Comparison of ENCODE assay signal across 14 cellular contexts in genomic region chr10:23421397-23421796, GRCh38. TPM values are rescaled to one million over a fixed set of nuclear protein-coding genes. Genes with fewer than 3 reads are reported as not detected.
DNase-seq lines count a peak whose midpoint lies in the region; ATAC-seq and TF ChIP-seq lines count a peak whose summit lies in the region.
"Had no signal": no experiment of that assay in that cellular context is flagged by ENCODE, and none has a peak within 500 bp of the region (broad histone marks: within the 10 kb centered on the region; RNA-seq: fewer than 3 reads in every experiment).

No MANE protein-coding gene starts in this region.

- DNase-seq in GM23338 (ENCODE audit: low spot score) (no peak), PC-3 (no peak), esophagus muscularis mucosa (ENCODE audit: extremely low spot score) (peak; percentile 77), trophoblast cell (no peak), CD14-positive monocyte (ENCODE audit: low spot score) (no peak), suprapubic skin (ENCODE audit: low spot score in 2 of 2) (no peak)
- DNase-seq: BE2C; C1 segment of cervical spinal cord; Caco-2; CD4-positive, alpha-beta T cell; GM23248; HCEC 1CT; HFFc6 had no signal

- H3K4ac ChIP-seq in trophoblast cell (ENCODE audit: low read depth, low read length), result no peak overlapping the region

- no peak overlapping the region for H4K12ac ChIP-seq in trophoblast cell (ENCODE audit: low read depth, low read length)

- H3K4me2 ChIP-seq in GM23338 (no peak overlapping the region), PC-3 (ENCODE audit: low read length) (no peak overlapping the region), trophoblast cell (ENCODE audit: low read length) (no peak overlapping the region)

- H3K9me3 ChIP-seq in PC-3 (ENCODE audit: low read length), result no peaks in the 10 kb centered on the region
- no peaks in the 10 kb centered on the region for H3K9me3 ChIP-seq in esophagus muscularis mucosa
- H3K9me3 ChIP-seq in trophoblast cell (ENCODE audit: insufficient read depth, low read depth, low read length), result no peaks in the 10 kb centered on the region
- no peaks in the 10 kb centered on the region for H3K9me3 ChIP-seq in suprapubic skin
- H3K9me3 ChIP-seq: BE2C, Caco-2 had no signal

- H3K9me2 ChIP-seq in GM23338 (ENCODE audit: insufficient read depth) (no peaks in the 10 kb centered on the region), PC-3 (replicated peaks; ENCODE audit: low read length) (no peaks in the 10 kb centered on the region)

- H2AFZ ChIP-seq in GM23338, result 0 out of 2 replicates have a peak overlapping the region, but pooled peaks have one; percentile 5
- H2AFZ ChIP-seq in PC-3 (ENCODE audit: low read length), result no peak overlapping the region
- no peak overlapping the region for H2AFZ ChIP-seq in trophoblast cell (ENCODE audit: insufficient read depth, low read length, poor library complexity)
- H2AFZ ChIP-seq: GM23248 had no signal

- H3F3A ChIP-seq in GM23338 (replicated peaks; ENCODE audit: low read depth) (no peaks in the 10 kb centered on the region), PC-3 (ENCODE audit: low read length, unreplicated experiment) (no peaks in the 10 kb centered on the region)

- H3K4me1 ChIP-seq in GM23338 (ENCODE audit: insufficient read depth), result peaks cover 22% of the 10 kb centered on the region
- peaks cover 12% of the 10 kb centered on the region for H3K4me1 ChIP-seq in PC-3 (ENCODE audit: insufficient read depth, low read length)
- H3K4me1 ChIP-seq in esophagus muscularis mucosa, result no peaks in the 10 kb centered on the region
- H3K4me1 ChIP-seq in trophoblast cell (ENCODE audit: control insufficient read depth in 1 of 2, insufficient read depth in 2 of 2, low read length in 2 of 2), result peaks cover 3 to 7% of the 10 kb centered on the region in 2 experiments
- H3K4me1 ChIP-seq in suprapubic skin, result no peaks in the 10 kb centered on the region
- H3K4me1 ChIP-seq: BE2C had no signal

- H3K9ac ChIP-seq in PC-3 (ENCODE audit: low read length), result no peak overlapping the region
- H3K9ac ChIP-seq in trophoblast cell (ENCODE audit: low read length), result no peak overlapping the region
- H3K9ac ChIP-seq: GM23248 had no signal

- H3K4me3 ChIP-seq in GM23338, result no peak overlapping the region
- H3K4me3 ChIP-seq in PC-3 (ENCODE audit: low read length), result no peak overlapping the region
- H3K4me3 ChIP-seq in esophagus muscularis mucosa, result no peak overlapping the region
- no peak overlapping the region for H3K4me3 ChIP-seq in trophoblast cell (ENCODE audit: low read depth, low read length)
- H3K4me3 ChIP-seq in suprapubic skin, result no peak overlapping the region
- H3K4me3 ChIP-seq: GM23248 had no signal

- no peak for TF ChIP-seq EP300 in esophagus muscularis mucosa (IDR thresholded peaks at IDR 0.05)
- TF ChIP-seq EP300 in suprapubic skin (IDR thresholded peaks at IDR 0.05), result no peak

- H3K36me3 ChIP-seq in GM23338 (ENCODE audit: insufficient read depth) (no peaks in the 10 kb centered on the region), PC-3 (ENCODE audit: low read depth, low read length) (no peaks in the 10 kb centered on the region), esophagus muscularis mucosa (no peaks in the 10 kb centered on the region), trophoblast cell (ENCODE audit: control insufficient read depth in 1 of 2, insufficient read depth in 2 of 2, low read length in 2 of 2) (no peaks in the 10 kb centered on the region), suprapubic skin (no peaks in the 10 kb centered on the region)
- H3K36me3 ChIP-seq: BE2C had no signal

- H3K79me1 ChIP-seq in trophoblast cell (ENCODE audit: low read length), result no peaks in the 10 kb centered on the region

- H3K4me1 Mint-ChIP-seq in GM23338 (peaks cover 24% of the 10 kb centered on the region), CD14-positive monocyte (peaks cover 3% of the 10 kb centered on the region)

- H3K27me3 ChIP-seq in GM23338 (ENCODE audit: insufficient read depth), result no peaks in the 10 kb centered on the region
- no peaks in the 10 kb centered on the region for H3K27me3 ChIP-seq in PC-3 (ENCODE audit: low read length)
- no peaks in the 10 kb centered on the region for H3K27me3 ChIP-seq in esophagus muscularis mucosa
- H3K27me3 ChIP-seq in trophoblast cell (ENCODE audit: insufficient read depth, low read length), result no peaks in the 10 kb centered on the region
- no peaks in the 10 kb centered on the region for H3K27me3 ChIP-seq in suprapubic skin
- H3K27me3 ChIP-seq: BE2C had no signal

- no peak overlapping the region for H4K91ac ChIP-seq in trophoblast cell (ENCODE audit: low read depth, low read length)

- intact Hi-C loops in PC-3 (cut with micrococcal nuclease) (no loop called here), esophagus muscularis mucosa (cut with DNase I) (no loop called here), CD14-positive monocyte (cut with micrococcal nuclease) (no loop called here)

- no peak overlapping the region for H3K27ac Mint-ChIP-seq in GM23338
- no peak overlapping the region for H3K27ac Mint-ChIP-seq in CD14-positive monocyte
- H3K27ac Mint-ChIP-seq: CD4-positive, alpha-beta T cell; HFFc6 had no signal

- peak overlapping the region; percentile 31 for H2BK12ac ChIP-seq in trophoblast cell (ENCODE audit: low read length)

- peaks cover 8% of the 10 kb centered on the region for H3K27me3 Mint-ChIP-seq in GM23338 (ENCODE audit: insufficient read depth, low read depth, poor library complexity)
- H3K27me3 Mint-ChIP-seq in CD14-positive monocyte (ENCODE audit: low read depth in 3 of 3), result peaks cover 0 to 16% (median 0%) of the 10 kb centered on the region in 3 donors
- H3K27me3 Mint-ChIP-seq: CD4-positive, alpha-beta T cell had no signal

- H3K36me3 Mint-ChIP-seq in GM23338 (ENCODE audit: low read depth) (no peaks in the 10 kb centered on the region; the same call in 2 of the 3 replicates), CD14-positive monocyte (no peaks in the 10 kb centered on the region)

- H2BK120ac ChIP-seq in trophoblast cell (ENCODE audit: insufficient read depth, low read length, poor library complexity), result peak overlapping the region; percentile 22

- H3K9me3 Mint-ChIP-seq in GM23338, result no peaks in the 10 kb centered on the region
- H3K9me3 Mint-ChIP-seq in CD14-positive monocyte, result peaks cover 0 to 9% (median 2%) of the 10 kb centered on the region in 7 donors
- H3K9me3 Mint-ChIP-seq: CD4-positive, alpha-beta T cell; HFFc6 had no signal

- CTCF ChIA-PET in PC-3 (lab: Charles Lee), result no interaction called here

- H3K4me3 Mint-ChIP-seq in GM23338 (no peak overlapping the region), CD14-positive monocyte (no peak overlapping the region)
- H3K4me3 Mint-ChIP-seq: CD4-positive, alpha-beta T cell; HFFc6 had no signal

- 96% methylated on average over 1 of the region's 1 CpG for WGBS in esophagus muscularis mucosa
- no CpG with 5 or more reads among the region's 1 CpG for WGBS in trophoblast cell (ENCODE audit: extremely low coverage, insufficient coverage, insufficient read length)
- WGBS in suprapubic skin, result 79% methylated on average over 1 of the region's 1 CpG

- H3K79me2 ChIP-seq in GM23338 (replicated peaks; ENCODE audit: insufficient read depth) (no peaks in the 10 kb centered on the region), PC-3 (ENCODE audit: low read length) (no peaks in the 10 kb centered on the region), trophoblast cell (ENCODE audit: control insufficient read depth, insufficient read depth, low read length, poor library complexity) (no peaks in the 10 kb centered on the region)

- no TSS peak for BruUV-seq in PC-3 (replicated peaks; lab: Mats Ljungman, UMichigan)

- POLR2A ChIA-PET in PC-3 (lab: Charles Lee; ENCODE audit: unreplicated experiment), result no interaction called here

- no peak overlapping the region for H3K18ac ChIP-seq in trophoblast cell (ENCODE audit: low read length)

- H3K23ac ChIP-seq in trophoblast cell (ENCODE audit: low read length), result no peak overlapping the region

- no peak overlapping the region for H2BK5ac ChIP-seq in trophoblast cell (ENCODE audit: low read depth, low read length, poor library complexity)

- TF ChIP-seq CTCF in GM23338 (conservative IDR thresholded peaks at IDR 0.05; ENCODE audit: low read depth in 2 of 2) (no peak), PC-3 (conservative IDR thresholded peaks at IDR 0.05; ENCODE audit: low read depth, low read length) (no peak), esophagus muscularis mucosa (IDR thresholded peaks at IDR 0.05) (no peak), CD14-positive monocyte (IDR thresholded peaks at IDR 0.05) (no peak), suprapubic skin (IDR thresholded peaks at IDR 0.05) (no peak)

- TF ChIP-seq POLR2A in esophagus muscularis mucosa (IDR thresholded peaks at IDR 0.05; ENCODE audit: low read depth) (no peak), suprapubic skin (IDR thresholded peaks at IDR 0.05) (no peak)

- no peak overlapping the region for H4K8ac ChIP-seq in trophoblast cell (ENCODE audit: low read depth, low read length)

- no peaks in the 10 kb centered on the region for H4K20me1 ChIP-seq in GM23338 (replicated peaks; ENCODE audit: insufficient read depth)
- no peaks in the 10 kb centered on the region for H4K20me1 ChIP-seq in PC-3 (ENCODE audit: low read length)

- H3K27ac ChIP-seq in GM23338 (ENCODE audit: low read depth) (no peak overlapping the region), PC-3 (ENCODE audit: low read length) (peak overlapping the region; percentile 62), esophagus muscularis mucosa (replicated peaks in 1 of 4) (no peak overlapping the region), trophoblast cell (ENCODE audit: low read depth, low read length) (no peak overlapping the region), suprapubic skin (no peak overlapping the region)
- H3K27ac ChIP-seq: GM23248 had no signal

- H3K14ac ChIP-seq in trophoblast cell (ENCODE audit: low read length), result no peak overlapping the region

- H2AK5ac ChIP-seq in trophoblast cell (ENCODE audit: low read length), result no peak overlapping the region

- no peak for ATAC-seq in GM23338
- no peak for ATAC-seq in PC-3
- ATAC-seq in GM21423 (IDR thresholded peaks at IDR 0.05; ENCODE audit: unreplicated experiment), result no peak

TF ChIP-seq in GM23338, 12 proteins besides CTCF, POLR2A, EP300 and RAD21 (continues in another document):
- TF ChIP-seq ZNF114 (CRISPR knock-in tag; IDR thresholded peaks at IDR 0.05), result no peak
- TF ChIP-seq, protein P1, sequence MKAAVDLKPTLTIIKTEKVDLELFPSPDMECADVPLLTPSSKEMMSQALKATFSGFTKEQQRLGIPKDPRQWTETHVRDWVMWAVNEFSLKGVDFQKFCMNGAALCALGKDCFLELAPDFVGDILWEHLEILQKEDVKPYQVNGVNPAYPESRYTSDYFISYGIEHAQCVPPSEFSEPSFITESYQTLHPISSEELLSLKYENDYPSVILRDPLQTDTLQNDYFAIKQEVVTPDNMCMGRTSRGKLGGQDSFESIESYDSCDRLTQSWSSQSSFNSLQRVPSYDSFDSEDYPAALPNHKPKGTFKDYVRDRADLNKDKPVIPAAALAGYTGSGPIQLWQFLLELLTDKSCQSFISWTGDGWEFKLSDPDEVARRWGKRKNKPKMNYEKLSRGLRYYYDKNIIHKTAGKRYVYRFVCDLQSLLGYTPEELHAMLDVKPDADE (IDR thresholded peaks at IDR 0.05), result no peak

RNA-seq across cellular contexts. Expression of gene OTUD1, which starts 17.5 kb away (rescaled TPM):
- total RNA-seq in GM23338 (2014; rRNA removed; shearing (Covaris generic)), result 8.3 and 12.2 TPM in 2 replicates
- 2.4 and 2.5 TPM in 2 replicates for polyA plus RNA-seq in GM23338 (2016; fragmentation: Nextera tagmentation; extraction: Ambion mirVana)
- 6.0 and 9.2 TPM in 2 replicates for total RNA-seq in PC-3 (2014; rRNA removed)
- total RNA-seq in esophagus muscularis mucosa, result 10 to 100 TPM in 3 of 4 donors, 1 to 10 TPM in 1; 9.3 to 19.1 (median 11.4) TPM
- 3.3 and 3.5 TPM in 2 replicates for polyA plus RNA-seq in trophoblast cell (2013)
- 10 to 100 TPM; 18.8 to 24.5 TPM for polyA plus RNA-seq in CD14-positive monocyte
- 10 to 100 TPM; 23.1 to 34.9 (median 26.0) TPM for total RNA-seq in suprapubic skin
